ENCODE assay signal across 9 cellular contexts in genomic region chr1:183567584-183567983, GRCh38. TPM values are rescaled to one million over a fixed set of nuclear protein-coding genes. Genes with fewer than 3 reads are reported as not detected.
DNase-seq lines count a peak whose midpoint lies in the region; ATAC-seq and TF ChIP-seq lines count a peak whose summit lies in the region.
"Had no signal": no experiment of that assay in that cellular context is flagged by ENCODE, and none has a peak within 500 bp of the region (broad histone marks: within the 10 kb centered on the region; RNA-seq: fewer than 3 reads in every experiment).

No MANE protein-coding gene starts in this region.

- intact Hi-C loops in lower lobe of right lung (cut with DNase I) = no loop called here

- peak overlapping the region; percentile 24 for H3K27ac ChIP-seq in lower lobe of right lung

- H3K36me3 ChIP-seq in lower lobe of right lung = peaks cover 36% of the 10 kb centered on the region

- no peaks in the 10 kb centered on the region for H3K9me3 ChIP-seq in lower lobe of right lung

- ATAC-seq in HG03571 (IDR thresholded peaks at IDR 0.05; ENCODE audit: unreplicated experiment) = peak; percentile 39
- ATAC-seq in lower lobe of right lung = peak; percentile 64 to 73
- no peak for ATAC-seq in GM21528 (IDR thresholded peaks at IDR 0.05; ENCODE audit: low FRiP score, unreplicated experiment)

- H3K27me3 ChIP-seq in lower lobe of right lung (ENCODE audit: low read depth) = no peaks in the 10 kb centered on the region

- H3K4me1 ChIP-seq in lower lobe of right lung = peaks cover 16% of the 10 kb centered on the region

- TF ChIP-seq CTCF in lower lobe of right lung (IDR thresholded peaks at IDR 0.05) = no peak

- peak; percentile 7 for DNase-seq in stimulated activated CD4-positive, alpha-beta T cell treated with anti-CD3 and anti-CD28 coated beads, Interleukin-4, amount 100 ng/mL, for 1 hour
- DNase-seq in stimulated activated CD4-positive, alpha-beta T cell treated with anti-CD3 and anti-CD28 coated beads, Interleukin-15, amount 100 ng/mL, for 24 hours = no peak
- DNase-seq in UCSD-AML1 (lab: John Stamatoyannopoulos, UW; ENCODE audit: unreplicated experiment) (peak; percentile 59), lower lobe of right lung (peak; percentile 80), NCI-H146 (lab: John Stamatoyannopoulos, UW) (no peak), NCI-H1694 treated with DMSO at 0.1 percent for 48 hours (lab: John Stamatoyannopoulos, UW) (no peak)

- H3K4me3 ChIP-seq in lower lobe of right lung = no peak overlapping the region

RNA-seq across cellular contexts. Expression of gene NCF2, which starts 22.7 kb away (rescaled TPM):
- total RNA-seq in lower lobe of right lung = 211 TPM
- total RNA-seq: neural crest cell had no signal

Comparison
In these comparisons a context has a peak if more than half of its experiments do, and no peak if none do; other contexts are left out.
1. DNase-seq: peak in stimulated activated CD4-positive, alpha-beta T cell treated with anti-CD3 and anti-CD28 coated beads, Interleukin-4, amount 100 ng/mL, for 1 hour (single experiment), UCSD-AML1 (single experiment) and lower lobe of right lung (single experiment); none in stimulated activated CD4-positive, alpha-beta T cell treated with anti-CD3 and anti-CD28 coated beads, Interleukin-15, amount 100 ng/mL, for 24 hours (single experiment), NCI-H146 (single experiment) and NCI-H1694 treated with DMSO at 0.1 percent for 48 hours (single experiment).